In the genomic region with DNA sequence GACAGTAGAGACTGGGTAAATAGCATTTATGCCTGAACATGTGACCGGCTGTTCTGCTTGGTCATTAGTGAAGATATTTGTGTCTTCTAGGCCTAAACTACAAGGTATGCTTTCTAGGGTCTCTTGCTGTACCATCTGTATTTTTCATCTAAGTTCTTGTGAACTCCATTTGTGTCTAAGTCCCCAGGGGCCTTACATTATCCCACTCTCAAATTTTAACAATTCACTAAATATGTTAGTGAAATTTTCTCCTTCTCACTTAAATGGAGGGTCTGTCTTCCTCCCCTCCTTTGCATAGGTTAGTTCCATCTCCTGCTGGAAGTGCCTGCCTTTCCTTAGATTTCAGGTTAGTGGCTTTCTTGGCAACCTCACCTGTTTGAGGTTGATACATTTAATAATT, we compare ENCODE assay signal across 28 cellular contexts.
"Had no signal": no experiment of that assay in that cellular context is flagged by ENCODE, and none has a peak within 500 bp of the region (broad histone marks: within the 10 kb centered on the region; RNA-seq: fewer than 3 reads in every experiment).

No MANE protein-coding gene starts in this region.

- DNase-seq: colonic mucosa; cortex of kidney; effector CD8-positive, alpha-beta T cell; effector memory CD8-positive, alpha-beta T cell; endodermal cell; erythroblast; esophagus squamous epithelium; foreskin fibroblast; foreskin melanocyte; gastrocnemius medialis; glutamatergic neuron; head of caudate nucleus; heart right ventricle; hippocampal formation; left cardiac atrium; left lung; left ventricle myocardium superior; lower lobe of right lung; mesenchymal stem cell; mucosa of descending colon; naive B cell had no signal

- H3K36me3 Mint-ChIP-seq: mesothelial cell of epicardium, naive B cell had no signal

- H3K9me3 ChIP-seq: colonic mucosa, esophagus squamous epithelium, gastrocnemius medialis, heart right ventricle, left lung, lower lobe of right lung, mucosa of descending colon had no signal

- H3K4me3 ChIP-seq: colonic mucosa, esophagus squamous epithelium, gastrocnemius medialis, heart right ventricle, left lung, lower lobe of right lung, mucosa of descending colon had no signal

- FAIRE-seq: endometrium, islet of Langerhans, keratinocyte had no signal

- H3K27ac ChIP-seq: colonic mucosa, epithelial cell of prostate, esophagus squamous epithelium, gastrocnemius medialis, heart right ventricle, left lung, lower lobe of right lung had no signal

- ATAC-seq: effector memory CD8-positive, alpha-beta T cell; esophagus mucosa; gastrocnemius medialis; heart right ventricle; left cardiac atrium; left lung; left ventricle myocardium superior; lower lobe of right lung; mucosa of descending colon had no signal

- H3K4me1 ChIP-seq: colonic mucosa, esophagus squamous epithelium, gastrocnemius medialis, heart right ventricle, left lung, lower lobe of right lung had no signal

- H3K27me3 Mint-ChIP-seq: dendritic cell treated with granulocyte-macrophage colony-stimulating factor and Interleukin-4, amounts not matched to agents 40 ng/mL and 50 ng/mL, for 4 days; effector memory CD8-positive, alpha-beta T cell had no signal

- H3K4me3 Mint-ChIP-seq: dendritic cell treated with granulocyte-macrophage colony-stimulating factor and Interleukin-4, amounts not matched to agents 40 ng/mL and 50 ng/mL, for 4 days; effector memory CD8-positive, alpha-beta T cell; endodermal cell; mesothelial cell of epicardium; naive B cell had no signal

- H3K9me3 Mint-ChIP-seq: dendritic cell treated with granulocyte-macrophage colony-stimulating factor and Interleukin-4, amounts not matched to agents 40 ng/mL and 50 ng/mL, for 4 days; endodermal cell; mesothelial cell of epicardium had no signal

- H3K4me1 Mint-ChIP-seq: endodermal cell, naive B cell had no signal

- H3K27me3 ChIP-seq: colonic mucosa, esophagus squamous epithelium, gastrocnemius medialis, left lung had no signal

- H3K36me3 ChIP-seq: colonic mucosa, esophagus squamous epithelium, gastrocnemius medialis, heart right ventricle, left lung, lower lobe of right lung had no signal

- H3K27ac Mint-ChIP-seq: dendritic cell treated with granulocyte-macrophage colony-stimulating factor and Interleukin-4, amounts not matched to agents 40 ng/mL and 50 ng/mL, for 4 days; effector memory CD8-positive, alpha-beta T cell; endodermal cell; mesothelial cell of epicardium; naive B cell had no signal
